Comparison of ENCODE assay signal across 9 cellular contexts in genomic region chr5:154849791-154850201, GRCh38. TPM values are rescaled to one million over a fixed set of nuclear protein-coding genes. Genes with fewer than 3 reads are reported as not detected.
DNase-seq lines count a peak whose midpoint lies in the region; ATAC-seq and TF ChIP-seq lines count a peak whose summit lies in the region.
"Had no signal": no experiment of that assay in that cellular context is flagged by ENCODE, and none has a peak within 500 bp of the region (broad histone marks: within the 10 kb centered on the region; RNA-seq: fewer than 3 reads in every experiment).

No MANE protein-coding gene starts in this region.

- H3K27ac ChIP-seq in heart left ventricle = peak overlapping the region; percentile 43 to 95 (median 83)

- DNase-seq in CD1c-positive myeloid dendritic cell (ENCODE audit: extremely low spot score) (peak; percentile 78), adipocyte (ENCODE audit: low read depth) (peak; percentile 79), heart left ventricle (no peak), progenitor cell of endocrine pancreas (ENCODE audit: low spot score, unreplicated experiment) (no peak), SHP77 (lab: John Stamatoyannopoulos, UW) (no peak), cerebellum (ENCODE audit: low spot score) (no peak)
- DNase-seq in activated naive CD4-positive, alpha-beta T cell treated with anti-CD3 and anti-CD28 coated beads, Interleukin-2, amount 50 U/mL, for 16 hours = no peak
- DNase-seq: NCI-H524 treated with DMSO at 0.1 percent for 48 hours had no signal

- peak overlapping the region; percentile 91 for H3K4me3 ChIP-seq in adipocyte (ENCODE audit: low read length)
- H3K4me3 ChIP-seq in heart left ventricle = peak overlapping the region; percentile 35 to 79 (median 62)

- H3K4me1 Mint-ChIP-seq in progenitor cell of endocrine pancreas (ENCODE audit: low read depth) = peaks cover 21% of the 10 kb centered on the region

- H3K36me3 ChIP-seq in adipocyte (ENCODE audit: control insufficient read depth, insufficient read depth, low read length, severe bottlenecking) (peaks cover 3% of the 10 kb centered on the region), heart left ventricle (no peaks in the 10 kb centered on the region)

- no peaks in the 10 kb centered on the region for H3K36me3 Mint-ChIP-seq in progenitor cell of endocrine pancreas (ENCODE audit: insufficient read depth)

- H3K4me1 ChIP-seq in adipocyte (ENCODE audit: control insufficient read depth, insufficient read depth, low read length) (peaks cover 25% of the 10 kb centered on the region), heart left ventricle (peaks cover under 1 to 49% (median 25%) of the 10 kb centered on the region in 12 donors)

- ATAC-seq in heart left ventricle (peak; percentile 15 to 57 (median 42)), GM21367 (IDR thresholded peaks at IDR 0.05; ENCODE audit: unreplicated experiment) (no peak)

- H3K27ac Mint-ChIP-seq in progenitor cell of endocrine pancreas = peak overlapping the region; percentile 93

- TF ChIP-seq POLR2A in heart left ventricle (IDR thresholded peaks at IDR 0.05) = no peak

- H3K9me3 Mint-ChIP-seq in progenitor cell of endocrine pancreas (ENCODE audit: low read depth) = no peaks in the 10 kb centered on the region

- WGBS in heart left ventricle, 4 donors = 9 to 17% (median 12%) methylated on average over 2 of the region's 2 CpGs

- H3K4me3 Mint-ChIP-seq in progenitor cell of endocrine pancreas (ENCODE audit: low read depth) = peak overlapping the region; percentile 77

- H3K9me3 ChIP-seq in adipocyte (ENCODE audit: control insufficient read depth, low read length) (no peaks in the 10 kb centered on the region), heart left ventricle (no peaks in the 10 kb centered on the region)

- H3K27me3 ChIP-seq in adipocyte (replicated peaks; ENCODE audit: control insufficient read depth, insufficient read depth, low read length) = no peaks in the 10 kb centered on the region
- no peaks in the 10 kb centered on the region for H3K27me3 ChIP-seq in heart left ventricle

- intact Hi-C loops in heart left ventricle (cut with DNase I) = no loop called here

- H3K27me3 Mint-ChIP-seq in progenitor cell of endocrine pancreas = no peaks in the 10 kb centered on the region

- H3K9ac ChIP-seq in adipocyte (ENCODE audit: low read length) = peak overlapping the region; percentile 91

- TF ChIP-seq CTCF in heart left ventricle (IDR thresholded peaks at IDR 0.05) (no peak), progenitor cell of endocrine pancreas (IDR thresholded peaks at IDR 0.05; ENCODE audit: unreplicated experiment) (no peak)

RNA-seq across cellular contexts. Expression of gene FAXDC2, which starts 0.6 kb away (rescaled TPM):
- total RNA-seq in heart left ventricle = 10 to 100 TPM in 7 of 9 donors, 1 to 10 TPM in 2; 7.9 to 39.5 (median 22.2) TPM
- polyA plus RNA-seq in heart left ventricle = 10 to 100 TPM in 1 of 2 donors, 1 to 10 TPM in 1; 5.3 to 15.4 TPM
- 14.8 and 15.8 TPM in 2 replicates for total RNA-seq in progenitor cell of endocrine pancreas
- total RNA-seq in cerebellum = 9.4 TPM

RNA-seq across cellular contexts. Expression of gene CNOT8, which starts 8.6 kb away (rescaled TPM):
- total RNA-seq in heart left ventricle (10 to 100 TPM; 18.7 to 45.6 (median 25.2) TPM), progenitor cell of endocrine pancreas (55.4 and 56.4 TPM in 2 replicates), cerebellum (60.9 TPM)
- 10 to 100 TPM; 11.5 to 34.2 TPM for polyA plus RNA-seq in heart left ventricle

Comparison
In these comparisons a context has a peak if more than half of its experiments do, and no peak if none do; other contexts are left out.
1. DNase-seq: peak in CD1c-positive myeloid dendritic cell (single experiment) and adipocyte (single experiment); none in heart left ventricle (0 of 5), progenitor cell of endocrine pancreas (single experiment), SHP77 (0 of 2), activated naive CD4-positive, alpha-beta T cell treated with anti-CD3 and anti-CD28 coated beads, Interleukin-2, amount 50 U/mL, for 16 hours (single experiment) and cerebellum (single experiment).